In genomic region chr18:28065031-28065792, GRCh38 we compare ENCODE assay signal across 9 cellular contexts.
A peak's percentile ranks its signal among the peaks of the same experiment; 100 is the strongest.
DNase-seq lines count a peak whose midpoint lies in the region; ATAC-seq and TF ChIP-seq lines count a peak whose summit lies in the region.
"Had no signal": no experiment of that assay in that cellular context is flagged by ENCODE, and none has a peak within 500 bp of the region (broad histone marks: within the 10 kb centered on the region; RNA-seq: fewer than 3 reads in every experiment).

No MANE protein-coding gene starts in this region.

- H3K27ac ChIP-seq in neural progenitor cell: no peak overlapping the region

- peaks cover 28% of the 10 kb centered on the region for H3K9me3 Mint-ChIP-seq in neural progenitor cell

- peaks cover 8% of the 10 kb centered on the region for H3K27me3 Mint-ChIP-seq in neural progenitor cell (ENCODE audit: insufficient read depth, low read depth)

- DNase-seq in DMS79 treated with DMSO at 0.1 percent for 48 hours (lab: John Stamatoyannopoulos, UW) (peak; percentile 64), LoVo (ENCODE audit: low spot score) (peak; percentile 11), epithelial cell of esophagus (ENCODE audit: low read depth) (peak; percentile 79), neural progenitor cell (ENCODE audit: low spot score) (peak; percentile 25), iPS-NIHi11 (ENCODE audit: low spot score) (no peak), NOMO-1 treated with dmso at 0.1 percent for 144 hours (lab: John Stamatoyannopoulos, UW; ENCODE audit: unreplicated experiment) (no peak), GM10266 (ENCODE audit: extremely low spot score) (no peak)
- DNase-seq: GF-D8 had no signal

- no peak for ATAC-seq in GM21390 (IDR thresholded peaks at IDR 0.05; ENCODE audit: unreplicated experiment)

- H3K9ac ChIP-seq in neural progenitor cell: no peak overlapping the region

- peaks cover 95% of the 10 kb centered on the region for H4K20me1 ChIP-seq in neural progenitor cell (ENCODE audit: low read depth)

- peaks cover 5% of the 10 kb centered on the region for H3K36me3 ChIP-seq in neural progenitor cell

- H3K79me2 ChIP-seq in neural progenitor cell (ENCODE audit: low read depth): peaks cover 100% of the 10 kb centered on the region

- H3K36me3 Mint-ChIP-seq in neural progenitor cell: peaks cover 57% of the 10 kb centered on the region

- H3K4me3 Mint-ChIP-seq in neural progenitor cell: no peak overlapping the region

- peaks cover 39% of the 10 kb centered on the region for H3K4me1 ChIP-seq in neural progenitor cell

- peak overlapping the region; percentile 95 for H3K27ac Mint-ChIP-seq in neural progenitor cell

- H3K4me1 Mint-ChIP-seq in neural progenitor cell: peaks cover 35% of the 10 kb centered on the region

- H3K9me3 ChIP-seq in neural progenitor cell (ENCODE audit: low read depth): no peaks in the 10 kb centered on the region

- no peak overlapping the region for H2AFZ ChIP-seq in neural progenitor cell (replicated peaks)

- no peak overlapping the region for H3K4me2 ChIP-seq in neural progenitor cell

- no peak overlapping the region for H3K4me3 ChIP-seq in epithelial cell of esophagus (ENCODE audit: low read length)
- no peak overlapping the region for H3K4me3 ChIP-seq in neural progenitor cell

- peaks cover 25% of the 10 kb centered on the region for H3F3A ChIP-seq in neural progenitor cell (ENCODE audit: low read depth)

- no peaks in the 10 kb centered on the region for H3K27me3 ChIP-seq in neural progenitor cell

- TF ChIP-seq CTCF in epithelial cell of esophagus (IDR thresholded peaks at IDR 0.05; ENCODE audit: insufficient read depth, low read depth, low read length, missing control alignments): no peak
- no peak for TF ChIP-seq CTCF in neural progenitor cell (IDR thresholded peaks at IDR 0.05)
- TF ChIP-seq CTCF in GM10266 (IDR thresholded peaks at IDR 0.05; ENCODE audit: control insufficient read depth, insufficient read depth, low read depth, missing control alignments): no peak

Comparison
In these comparisons a context has a peak if more than half of its experiments do, and no peak if none do; other contexts are left out.
1. DNase-seq: peak in DMS79 treated with DMSO at 0.1 percent for 48 hours (single experiment), LoVo (single experiment), epithelial cell of esophagus (single experiment) and neural progenitor cell (single experiment); none in iPS-NIHi11 (single experiment), NOMO-1 treated with dmso at 0.1 percent for 144 hours (single experiment) and GM10266 (single experiment).